19 cellular contexts compared by ENCODE assay signal in genomic region chr12:40993158-40993557, GRCh38.
DNase-seq lines count a peak whose midpoint lies in the region; ATAC-seq, FAIRE-seq and TF ChIP-seq lines count a peak whose summit lies in the region.
"Had no signal": no experiment of that assay in that cellular context is flagged by ENCODE, and none has a peak within 500 bp of the region (broad histone marks: within the 10 kb centered on the region; RNA-seq: fewer than 3 reads in every experiment).

No MANE protein-coding gene starts in this region.

- H3K4me3 ChIP-seq in adipocyte (ENCODE audit: low read length) = no peak overlapping the region
- H3K4me3 ChIP-seq in keratinocyte (ENCODE audit: control insufficient read depth in 2 of 3, extremely low read depth in 1 of 3, insufficient read depth in 2 of 3, low read depth in 1 of 3, low read length in 3 of 3) = no peak overlapping the region
- H3K4me3 ChIP-seq: GM23338 had no signal

- peak; percentile 71 for ATAC-seq in foreskin keratinocyte
- ATAC-seq: GM23338, HCT116 had no signal

- peak; percentile 3 for DNase-seq in adipocyte (ENCODE audit: low read depth)
- peak in 1 of 2 donors; percentile 42 for DNase-seq in foreskin keratinocyte
- DNase-seq in keratinocyte (ENCODE audit: low read depth, low spot score) = no peak
- no peak for DNase-seq in amygdala (lab: John Stamatoyannopoulos, UW)
- no peak for DNase-seq in GM13977 (ENCODE audit: low spot score)
- DNase-seq in NCI-H187 treated with DMSO at 0.1 percent for 48 hours (lab: John Stamatoyannopoulos, UW) = no peak
- DNase-seq: 8988T; C1 segment of cervical spinal cord; Calu3; CD4-positive, alpha-beta memory T cell; COR-L47; DMS53; DMS79 treated with DMSO at 0.1 percent for 48 hours; GF-D8; H9 had no signal

- dilution Hi-C loops in keratinocyte (cut with MboI; ENCODE audit: extremely low pct_ligation_motif_present, low sequenced_read_pairs) = no loop called here

- H3K9me1 ChIP-seq in keratinocyte (ENCODE audit: control insufficient read depth, extremely low read depth, insufficient read depth, low read length) = no peaks in the 10 kb centered on the region

- no peaks in the 10 kb centered on the region for H3K27me3 ChIP-seq in adipocyte (replicated peaks; ENCODE audit: control insufficient read depth, insufficient read depth, low read length)
- H3K27me3 ChIP-seq in foreskin keratinocyte = no peaks in the 10 kb centered on the region
- no peaks in the 10 kb centered on the region for H3K27me3 ChIP-seq in keratinocyte (ENCODE audit: control insufficient read depth, extremely low read depth, insufficient read depth, low read length)

- FAIRE-seq in A204.1 (lab: Jason Lieb, UNC) = peak; percentile 40
- FAIRE-seq in keratinocyte (lab: Jason Lieb, UNC) = no peak
- FAIRE-seq: GM12891 had no signal

- no peak overlapping the region for H3K9ac ChIP-seq in adipocyte (ENCODE audit: low read length)
- H3K9ac ChIP-seq in keratinocyte (ENCODE audit: control insufficient read depth, extremely low read depth, insufficient read depth, low read length) = no peak overlapping the region

- no peaks in the 10 kb centered on the region for H4K20me1 ChIP-seq in keratinocyte (ENCODE audit: control insufficient read depth, extremely low read depth, insufficient read depth, low read length)

- H3K4me1 ChIP-seq in adipocyte (ENCODE audit: control insufficient read depth, insufficient read depth, low read length) (no peaks in the 10 kb centered on the region), foreskin keratinocyte (peaks cover 16% of the 10 kb centered on the region), keratinocyte (ENCODE audit: control insufficient read depth, extremely low read depth, insufficient read depth, low read length) (peaks cover 19% of the 10 kb centered on the region)

- H3K9me3 ChIP-seq in adipocyte (ENCODE audit: control insufficient read depth, low read length) = no peaks in the 10 kb centered on the region
- no peaks in the 10 kb centered on the region for H3K9me3 ChIP-seq in keratinocyte (ENCODE audit: control insufficient read depth, low read depth, low read length)

- TF ChIP-seq CTCF in foreskin keratinocyte (conservative IDR thresholded peaks at IDR 0.05) (no peak), keratinocyte (optimal IDR thresholded peaks at IDR 0.05 in 1 of 3, IDR thresholded peaks at IDR 0.05 in 1 of 3, conservative IDR thresholded peaks at IDR 0.05 in 1 of 3; ENCODE audit: extremely low read depth in 1 of 3, insufficient read depth in 2 of 3, low read length in 3 of 3) (no peak), GM13977 (IDR thresholded peaks at IDR 0.05; ENCODE audit: extremely low read depth, insufficient read depth, missing control alignments) (no peak)

- no peaks in the 10 kb centered on the region for H3K79me2 ChIP-seq in keratinocyte (ENCODE audit: control insufficient read depth, insufficient read depth, low read length)

- H2AFZ ChIP-seq in keratinocyte (ENCODE audit: control insufficient read depth, low read length) = peak overlapping the region; percentile 28
- H2AFZ ChIP-seq: GM23338 had no signal

- no peak overlapping the region for H3K27ac ChIP-seq in foreskin keratinocyte
- no peak overlapping the region for H3K27ac ChIP-seq in keratinocyte (ENCODE audit: control insufficient read depth, insufficient read depth, low read length)

- in situ Hi-C loops in GM13977 (cut with MboI; ENCODE audit: low pct_unique_long_range_greater_than_20kb, low sequenced_read_pairs, unreplicated experiment) = no loop called here

- no peaks in the 10 kb centered on the region for H3K36me3 ChIP-seq in adipocyte (ENCODE audit: control insufficient read depth, insufficient read depth, low read length, severe bottlenecking)
- H3K36me3 ChIP-seq in keratinocyte (ENCODE audit: control insufficient read depth in 2 of 2, extremely low read depth in 1 of 2, insufficient read depth in 2 of 2, low read length in 2 of 2) = no peaks in the 10 kb centered on the region

- peak overlapping the region; percentile 4 for H3K4me2 ChIP-seq in keratinocyte (ENCODE audit: control insufficient read depth, extremely low read depth, insufficient read depth, low read depth, low read length)
